Comparison of ENCODE assay signal across 8 cellular contexts in genomic region chr7:38105874-38106483, GRCh38.
DNase-seq lines count a peak whose midpoint lies in the region; ATAC-seq, FAIRE-seq and TF ChIP-seq lines count a peak whose summit lies in the region.

No MANE protein-coding gene starts in this region.

- H3K79me1 ChIP-seq in H1 (ENCODE audit: low read depth, low read length), result no peaks in the 10 kb centered on the region
- no peaks in the 10 kb centered on the region for H3K79me1 ChIP-seq in mesendoderm (ENCODE audit: low read length)

- TF ChIP-seq POLR2A in H1 (IDR thresholded peaks at IDR 0.05; ENCODE audit: control extremely low read depth in 1 of 2, low read depth in 2 of 2, low read length in 2 of 2), result no peak

- no peak overlapping the region for H2AK5ac ChIP-seq in H1 (ENCODE audit: low read depth, low read length)
- no peak overlapping the region for H2AK5ac ChIP-seq in mesendoderm (ENCODE audit: low read length)

- H3K79me2 ChIP-seq in Loucy (ENCODE audit: insufficient read depth, low read length), result no peaks in the 10 kb centered on the region
- H3K79me2 ChIP-seq in H1 (ENCODE audit: control insufficient read depth in 1 of 2, insufficient read depth in 2 of 2, low read length in 2 of 2), result no peaks in the 10 kb centered on the region
- no peaks in the 10 kb centered on the region for H3K79me2 ChIP-seq in mesendoderm (ENCODE audit: control insufficient read depth, insufficient read depth, low read length)

- no peak overlapping the region for H3K14ac ChIP-seq in H1 (ENCODE audit: insufficient read length)

- H2BK15ac ChIP-seq in H1 (ENCODE audit: low read length) (no peak overlapping the region), mesendoderm (replicated peaks; ENCODE audit: low read depth) (no peak overlapping the region)

- H2BK20ac ChIP-seq in H1 (ENCODE audit: low read length), result no peak overlapping the region

- H3K4me3 ChIP-seq in Loucy (ENCODE audit: low read length, poor library complexity, severe bottlenecking) (no peak overlapping the region), H1 (ENCODE audit: extremely low read depth in 1 of 4, insufficient read depth in 2 of 4, low read depth in 3 of 4, low read length in 4 of 4) (no peak overlapping the region), mesendoderm (ENCODE audit: low read length) (no peak overlapping the region)

- no peak overlapping the region for H4K8ac ChIP-seq in H1 (ENCODE audit: extremely low read depth, insufficient read depth, low read length)
- H4K8ac ChIP-seq in mesendoderm (ENCODE audit: low read depth, low read length), result no peak overlapping the region

- no peak overlapping the region for H2BK5ac ChIP-seq in H1 (ENCODE audit: low read depth, low read length)
- H2BK5ac ChIP-seq in mesendoderm (ENCODE audit: low read length), result no peak overlapping the region

- CTCF ChIA-PET in H1 (lab: Charles Lee; ENCODE audit: partially characterized antibody), result interaction anchor here (0.8 to 4.9 kb wide), 6 partner anchors 110 to 222 kb away, joined by 3 to 51 read pairs (median 6); no protein-coding TSS in a partner anchor

- WGBS in H1 (ENCODE audit: extremely low coverage in 1 of 2, insufficient coverage in 1 of 2, insufficient read length in 1 of 2, insufficient replicate concordance in 2 of 2, low coverage in 1 of 2, low lambda C conversion rate in 2 of 2, missing lambda C conversion rate in 1 of 2), 2 experiments, result 63% methylated on average over 5 of the region's 5 CpGs; no CpG with 5 or more reads in 1 of the 2 experiments
- WGBS in mesendoderm (ENCODE audit: extremely low coverage, insufficient coverage, low lambda C conversion rate), result no CpG with 5 or more reads among the region's 5 CpGs

- H3K9ac ChIP-seq in Loucy (ENCODE audit: low read depth, low read length, poor library complexity, severe bottlenecking) (no peak overlapping the region), H1 (replicated peaks in 1 of 4; ENCODE audit: extremely low read depth in 1 of 4, low read depth in 3 of 4, low read length in 3 of 4) (no peak overlapping the region), mesendoderm (ENCODE audit: low read length) (no peak overlapping the region)

- DNase-seq in DMS 273 (lab: John Stamatoyannopoulos, UW; ENCODE audit: unreplicated experiment) (peak; percentile 82), SHP77 (lab: John Stamatoyannopoulos, UW) (peak; percentile 62 to 69), H1 (ENCODE audit: low read depth in 1 of 2, low spot score in 2 of 2) (no peak), mesendoderm (peak; percentile 49), KG1 (lab: John Stamatoyannopoulos, UW) (no peak)
- no peak for DNase-seq in activated CD8-positive, alpha-beta memory T cell treated with anti-CD3 and anti-CD28 coated beads for 24 hours

- H3K27ac ChIP-seq in H1 (ENCODE audit: low read depth, low read length) (no peak overlapping the region), mesendoderm (ENCODE audit: low read depth, low read length) (no peak overlapping the region)

- peak; percentile 87 for ATAC-seq in GM19395 (IDR thresholded peaks at IDR 0.05; ENCODE audit: unreplicated experiment)

- TF ChIP-seq RAD21 in H1 (IDR thresholded peaks at IDR 0.05 in 1 of 2, conservative IDR thresholded peaks at IDR 0.05 in 1 of 2; ENCODE audit: low read depth in 2 of 2, low read length in 2 of 2), result peak; percentile 51 to 52

- H4K20me1 ChIP-seq in Loucy (ENCODE audit: insufficient read depth, low read length, poor library complexity, severe bottlenecking) (no peaks in the 10 kb centered on the region), H1 (replicated peaks in 1 of 2; ENCODE audit: control insufficient read depth in 1 of 2, insufficient read depth in 2 of 2, low read length in 2 of 2) (no peaks in the 10 kb centered on the region)

- FAIRE-seq in H1 (lab: Jason Lieb, UNC), result peak; percentile 74

- no peak for TF ChIP-seq EP300 in H1 (IDR thresholded peaks at IDR 0.05; ENCODE audit: borderline replicate concordance in 1 of 2, low read depth in 2 of 2, low read length in 2 of 2)

- H4K91ac ChIP-seq in H1 (replicated peaks; ENCODE audit: insufficient read length, low read length), result no peak overlapping the region

- H3K9me3 ChIP-seq in Loucy (ENCODE audit: insufficient read depth, low read depth, low read length) (no peaks in the 10 kb centered on the region), H1 (ENCODE audit: insufficient read depth in 2 of 2, low read depth in 1 of 2, low read length in 1 of 2) (no peaks in the 10 kb centered on the region)

- H3K36me3 ChIP-seq in Loucy (ENCODE audit: insufficient read depth, low read length) (no peaks in the 10 kb centered on the region), H1 (ENCODE audit: control insufficient read depth in 2 of 4, insufficient read depth in 4 of 4, low read length in 3 of 4) (no peaks in the 10 kb centered on the region), mesendoderm (ENCODE audit: control insufficient read depth, insufficient read depth, low read length) (no peaks in the 10 kb centered on the region)

- H2BK120ac ChIP-seq in H1 (replicated peaks; ENCODE audit: low read depth, low read length) (no peak overlapping the region), mesendoderm (ENCODE audit: low read depth, low read length) (no peak overlapping the region)

- TF ChIP-seq CTCF in Loucy (conservative IDR thresholded peaks at IDR 0.05; ENCODE audit: low read length) (peak; percentile 80), H1 (IDR thresholded peaks at IDR 0.05; ENCODE audit: control extremely low read depth in 1 of 3, insufficient read depth in 1 of 3, low read depth in 1 of 3, low read length in 3 of 3) (peak in 2 of 3 experiments; percentile 50 to 54; a peak in 2 of 4 replicates)

- H3K27me3 ChIP-seq in Loucy (ENCODE audit: insufficient read depth, low read length, poor library complexity, severe bottlenecking) (no peaks in the 10 kb centered on the region), H1 (replicated peaks in 1 of 4; ENCODE audit: control insufficient read depth in 3 of 4, extremely low read depth in 1 of 4, insufficient read depth in 3 of 4, low read length in 3 of 4) (no peaks in the 10 kb centered on the region), mesendoderm (ENCODE audit: insufficient read depth, low read length, poor library complexity) (no peaks in the 10 kb centered on the region)

- H3K4me2 ChIP-seq in Loucy (ENCODE audit: low read depth, low read length, poor library complexity, severe bottlenecking) (no peak overlapping the region), H1 (ENCODE audit: insufficient read depth in 1 of 2, low read depth in 2 of 2, low read length in 2 of 2) (no peak overlapping the region), mesendoderm (ENCODE audit: low read length) (no peak overlapping the region)

- H3K56ac ChIP-seq in H1 (replicated peaks; ENCODE audit: insufficient read length, low read depth, low read length) (no peak overlapping the region), mesendoderm (ENCODE audit: low read length) (no peak overlapping the region)

- no peak overlapping the region for H2BK12ac ChIP-seq in H1 (ENCODE audit: low read depth, low read length)

- H4K5ac ChIP-seq in H1 (ENCODE audit: insufficient read length, low read depth, low read length) (no peak overlapping the region), mesendoderm (ENCODE audit: low read length) (no peak overlapping the region)

- H3K18ac ChIP-seq in H1 (ENCODE audit: extremely low read depth, low read length) (no peak overlapping the region), mesendoderm (ENCODE audit: low read length) (no peak overlapping the region)

- H3K9me2 ChIP-seq in Loucy (replicated peaks; ENCODE audit: low read depth, low read length), result no peaks in the 10 kb centered on the region

- H3K23me2 ChIP-seq in H1 (ENCODE audit: low read depth, low read length), result no peaks in the 10 kb centered on the region

- H2AFZ ChIP-seq in Loucy (ENCODE audit: low read length) (no peak overlapping the region), H1 (ENCODE audit: low read length) (no peak overlapping the region)

- no peaks in the 10 kb centered on the region for H3F3A ChIP-seq in Loucy (ENCODE audit: low read depth)

- H3K23ac ChIP-seq in H1 (ENCODE audit: insufficient read length) (no peak overlapping the region), mesendoderm (ENCODE audit: low read length) (no peak overlapping the region)

- H3K4me1 ChIP-seq in Loucy (ENCODE audit: insufficient read depth, low read length, poor library complexity, severe bottlenecking) (no peaks in the 10 kb centered on the region), H1 (replicated peaks in 1 of 4; ENCODE audit: control insufficient read depth in 3 of 4, insufficient read depth in 4 of 4, low read length in 3 of 4) (no peaks in the 10 kb centered on the region), mesendoderm (ENCODE audit: control insufficient read depth, low read depth, low read length) (no peaks in the 10 kb centered on the region)

- H3K4ac ChIP-seq in H1 (replicated peaks; ENCODE audit: insufficient read length, low read depth, low read length), result no peak overlapping the region
- no peak overlapping the region for H3K4ac ChIP-seq in mesendoderm (ENCODE audit: low read depth, low read length)

- POLR2A ChIA-PET in H1 (lab: Charles Lee; ENCODE audit: partially characterized antibody), result no interaction called here

TF ChIP-seq in H1, 55 proteins besides CTCF, POLR2A, EP300 and RAD21:
- TF ChIP-seq, protein P1, sequence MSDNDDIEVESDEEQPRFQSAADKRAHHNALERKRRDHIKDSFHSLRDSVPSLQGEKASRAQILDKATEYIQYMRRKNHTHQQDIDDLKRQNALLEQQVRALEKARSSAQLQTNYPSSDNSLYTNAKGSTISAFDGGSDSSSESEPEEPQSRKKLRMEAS (IDR thresholded peaks at IDR 0.05), result no peak
- TF ChIP-seq RFX5 (IDR thresholded peaks at IDR 0.05; ENCODE audit: borderline replicate concordance, low read depth, low read length) (no peak), BRCA1 (IDR thresholded peaks at IDR 0.05; ENCODE audit: low read depth, low read length) (no peak), SIRT6 (IDR thresholded peaks at IDR 0.05; ENCODE audit: low read length) (no peak), HDAC2 (IDR thresholded peaks at IDR 0.05; ENCODE audit: borderline replicate concordance in 1 of 2, low read depth in 2 of 2, low read length in 2 of 2) (no peak), TAF1 (IDR thresholded peaks at IDR 0.05; ENCODE audit: low read depth, low read length) (no peak), RNF2 (IDR thresholded peaks at IDR 0.05; ENCODE audit: borderline replicate concordance, low read depth, low read length, missing control alignments, poor library complexity, severe bottlenecking) (no peak), TCF12 (IDR thresholded peaks at IDR 0.05; ENCODE audit: low read depth, low read length) (no peak), POU5F1 (IDR thresholded peaks at IDR 0.05; ENCODE audit: low read depth, low read length) (no peak)

Comparison
In these comparisons a context has a peak if more than half of its experiments do, and no peak if none do; other contexts are left out.
1. DNase-seq: peak in DMS 273 (single experiment), SHP77 (2 of 2) and mesendoderm (single experiment); none in H1 (0 of 2), KG1 (single experiment) and activated CD8-positive, alpha-beta memory T cell treated with anti-CD3 and anti-CD28 coated beads for 24 hours (single experiment).